Comparison of ENCODE assay signal across 13 cellular contexts in genomic region chr3:132536442-132537153, GRCh38.
DNase-seq lines count a peak whose midpoint lies in the region; ATAC-seq, FAIRE-seq and TF ChIP-seq lines count a peak whose summit lies in the region.
"Had no signal": no experiment of that assay in that cellular context is flagged by ENCODE, and none has a peak within 500 bp of the region (broad histone marks: within the 10 kb centered on the region; RNA-seq: fewer than 3 reads in every experiment).

No MANE protein-coding gene starts in this region.

- RAD21 ChIA-PET in GM12878 (lab: Charles Lee; ENCODE audit: unreplicated experiment): interaction anchor here (1.1 to 4.3 kb wide), 5 partner anchors 87 to 124 kb away, joined by 3 to 53 read pairs (median 5); no protein-coding TSS in a partner anchor

- no peaks in the 10 kb centered on the region for H3K9me3 ChIP-seq in GM12878 (replicated peaks; ENCODE audit: control insufficient read depth, insufficient read depth, low read length)
- H3K9me3 ChIP-seq in CD8-positive, alpha-beta T cell (ENCODE audit: low read length): no peaks in the 10 kb centered on the region
- H3K9me3 ChIP-seq: gastrocnemius medialis, lower lobe of right lung had no signal

- in situ Hi-C loops in GM12878 (cut with MboI): loop anchor here (25.0 kb wide), 1 partner anchor 851 kb away; no protein-coding TSS in a partner anchor

- H3K27ac ChIP-seq in GM12878 (ENCODE audit: control insufficient read depth, insufficient read depth): no peak overlapping the region
- H3K27ac ChIP-seq in CD8-positive, alpha-beta T cell (ENCODE audit: low read depth, low read length): no peak overlapping the region
- H3K27ac ChIP-seq: gastrocnemius medialis, lower lobe of right lung had no signal

- CTCF ChIA-PET in GM12878 (lab: Yijun Ruan, JAX): interaction anchor here (0.6 to 12.1 kb wide), 38 partner anchors 9 to 887 kb away, joined by 3 to 203 read pairs (median 4); no protein-coding TSS in a partner anchor
- CTCF ChIA-PET in CD8-positive, alpha-beta T cell (lab: Charles Lee): interaction anchor here (0.8 to 5.1 kb wide), 23 partner anchors 8 to 141 kb away, joined by 3 to 45 read pairs (median 5); no protein-coding TSS in a partner anchor

- H3K27me3 ChIP-seq in GM12878 (replicated peaks in 1 of 2; ENCODE audit: control insufficient read depth in 2 of 2, insufficient read depth in 2 of 2, low read length in 1 of 2): no peaks in the 10 kb centered on the region
- H3K27me3 ChIP-seq in CD8-positive, alpha-beta T cell (ENCODE audit: insufficient read depth, low read length): no peaks in the 10 kb centered on the region
- H3K27me3 ChIP-seq: gastrocnemius medialis had no signal

- 98% methylated on average over 3 of the region's 3 CpGs for WGBS in GM12878 (ENCODE audit: insufficient coverage, insufficient replicate concordance, low lambda C conversion rate, missing lambda C conversion rate)

- H3K27ac Mint-ChIP-seq in CD8-positive, alpha-beta T cell: no peak overlapping the region
- H3K27ac Mint-ChIP-seq: T-helper 17 cell, type B pancreatic cell had no signal

- H3K36me3 ChIP-seq in GM12878 (ENCODE audit: control insufficient read depth in 2 of 2, insufficient read depth in 2 of 2, low read length in 1 of 2): peaks cover 2 to 18% of the 10 kb centered on the region in 2 experiments
- H3K36me3 ChIP-seq in CD8-positive, alpha-beta T cell (ENCODE audit: insufficient read depth, low read length): peaks cover 31% of the 10 kb centered on the region

- H4K20me1 ChIP-seq in GM12878 (ENCODE audit: control insufficient read depth, insufficient read depth): no peaks in the 10 kb centered on the region

- H3K4me1 Mint-ChIP-seq in CD8-positive, alpha-beta T cell (ENCODE audit: low read depth): no peaks in the 10 kb centered on the region
- H3K4me1 Mint-ChIP-seq: central memory CD8-positive, alpha-beta T cell had no signal

- TF ChIP-seq EP300 in GM12878 (IDR thresholded peaks at IDR 0.05; ENCODE audit: borderline replicate concordance in 1 of 2, control insufficient read depth in 1 of 2, low read depth in 2 of 2, low read length in 2 of 2): no peak

- POLR2A ChIA-PET in GM12878 (lab: Charles Lee): interaction anchor here (0.9 kb wide), 1 partner anchor 105 kb away, joined by 3 read pairs; no protein-coding TSS in a partner anchor
- POLR2A ChIA-PET in CD8-positive, alpha-beta T cell (lab: Charles Lee): no interaction called here

- TF ChIP-seq POLR2A in GM12878 (IDR thresholded peaks at IDR 0.05; ENCODE audit: low read depth, low read length): no peak

- peak; percentile 14 to 26 for DNase-seq in Kasumi-1 (lab: John Stamatoyannopoulos, UW)
- no peak for DNase-seq in GM12878 (ENCODE audit: low read depth, low spot score)
- no peak for DNase-seq in retinal pigment epithelial cell (ENCODE audit: low read depth)
- DNase-seq in stimulated activated CD4-positive, alpha-beta T cell treated with anti-CD3 and anti-CD28 coated beads, Interleukin-4, amount 100 ng/mL, for 1 hour: no peak
- DNase-seq in islet precursor cell: no peak
- DNase-seq in CD8-positive, alpha-beta T cell: no peak
- DNase-seq: lower lobe of right lung had no signal

- SMC1A ChIA-PET in GM12878 (lab: Charles Lee; ENCODE audit: uncharacterized antibody, unreplicated experiment): interaction anchor here (0.6 to 7.1 kb wide), 12 partner anchors 9 to 174 kb away, joined by 3 to 100 read pairs (median 4); no protein-coding TSS in a partner anchor

- no TSS peak for BruUV-seq in GM12878 (replicated peaks; lab: Mats Ljungman, UMichigan)

- no peak overlapping the region for H2AFZ ChIP-seq in GM12878 (ENCODE audit: control insufficient read depth, low read depth, low read length)

- no peak overlapping the region for H3K4me3 Mint-ChIP-seq in CD8-positive, alpha-beta T cell
- H3K4me3 Mint-ChIP-seq: central memory CD8-positive, alpha-beta T cell; T-helper 17 cell; type B pancreatic cell had no signal

- intact Hi-C loops in GM12878 (cut with micrococcal nuclease; ENCODE audit: unreplicated experiment): loop anchor here (1.0 kb wide), 1 partner anchor 106 kb away; no protein-coding TSS in a partner anchor
- intact Hi-C loops in CD8-positive, alpha-beta T cell (cut with DNase I, micrococcal nuclease): loop anchor here (1.0 to 10.0 kb wide), 3 partner anchors 106 to 888 kb away; no protein-coding TSS in a partner anchor

- no peak overlapping the region for H3K9ac ChIP-seq in GM12878 (ENCODE audit: control insufficient read depth, insufficient read depth, low read length)

- TF ChIP-seq CTCF in GM12878 (IDR thresholded peaks at IDR 0.05 in 2 of 3, conservative IDR thresholded peaks at IDR 0.05 in 1 of 3; ENCODE audit: control insufficient read depth in 2 of 3, extremely low read depth in 1 of 3, insufficient read depth in 1 of 3, low read depth in 3 of 3, low read length in 3 of 3): no peak
- peak; percentile 8 for TF ChIP-seq CTCF in retinal pigment epithelial cell (conservative IDR thresholded peaks at IDR 0.05; ENCODE audit: low read depth, low read length)
- TF ChIP-seq CTCF in CD8-positive, alpha-beta T cell (IDR thresholded peaks at IDR 0.05): no peak

- H3K9me3 Mint-ChIP-seq in CD8-positive, alpha-beta T cell: no peaks in the 10 kb centered on the region
- H3K9me3 Mint-ChIP-seq: central memory CD8-positive, alpha-beta T cell; type B pancreatic cell had no signal

- ATAC-seq in GM19035 (IDR thresholded peaks at IDR 0.05; ENCODE audit: unreplicated experiment) (peak; percentile 27), GM12878 (peak; percentile 19; the same call in 1 of the 3 replicates), HG02852 (IDR thresholded peaks at IDR 0.05; ENCODE audit: unreplicated experiment) (no peak)
- ATAC-seq in CD8-positive, alpha-beta T cell: no peak

- no peak for TF ChIP-seq RAD21 in GM12878 (IDR thresholded peaks at IDR 0.05; ENCODE audit: insufficient read depth, low read depth, low read length)

- no peak overlapping the region for H3K4me3 ChIP-seq in GM12878
- no peak overlapping the region for H3K4me3 ChIP-seq in retinal pigment epithelial cell (ENCODE audit: low read length)
- no peak overlapping the region for H3K4me3 ChIP-seq in CD8-positive, alpha-beta T cell (ENCODE audit: low read depth, low read length)
- H3K4me3 ChIP-seq: gastrocnemius medialis, lower lobe of right lung had no signal

- no peaks in the 10 kb centered on the region for H3K79me2 ChIP-seq in GM12878 (ENCODE audit: control insufficient read depth, insufficient read depth, low read length)

- peaks cover 68% of the 10 kb centered on the region for H3K36me3 Mint-ChIP-seq in CD8-positive, alpha-beta T cell

- H3K4me1 ChIP-seq in GM12878 (ENCODE audit: control insufficient read depth, insufficient read depth, low read length): no peaks in the 10 kb centered on the region
- no peaks in the 10 kb centered on the region for H3K4me1 ChIP-seq in CD8-positive, alpha-beta T cell (ENCODE audit: insufficient read depth, low read length)
- H3K4me1 ChIP-seq: gastrocnemius medialis, lower lobe of right lung had no signal

- H3K4me2 ChIP-seq in GM12878 (ENCODE audit: control insufficient read depth, insufficient read depth): no peak overlapping the region

- FAIRE-seq in GM12878 (lab: Jason Lieb, UNC): no peak

- no peaks in the 10 kb centered on the region for H3K27me3 Mint-ChIP-seq in CD8-positive, alpha-beta T cell (ENCODE audit: low read depth)
- H3K27me3 Mint-ChIP-seq: central memory CD8-positive, alpha-beta T cell; T-helper 17 cell; type B pancreatic cell had no signal

TF ChIP-seq in GM12878, 131 proteins besides CTCF, POLR2A, EP300 and RAD21 (continues in another document):
- no peak for TF ChIP-seq RUNX3 (IDR thresholded peaks at IDR 0.05; ENCODE audit: low read length)
- no peak for TF ChIP-seq ZNF274 (IDR thresholded peaks at IDR 0.05; ENCODE audit: insufficient read depth, insufficient read length)
- TF ChIP-seq LARP7 (IDR thresholded peaks at IDR 0.05): no peak
- TF ChIP-seq PKNOX1 (IDR thresholded peaks at IDR 0.05): no peak
- TF ChIP-seq ESRRA (IDR thresholded peaks at IDR 0.05; ENCODE audit: low read length): no peak
- TF ChIP-seq TBL1XR1 (IDR thresholded peaks at IDR 0.05; ENCODE audit: low read depth, low read length): no peak
- no peak for TF ChIP-seq RAD51 (IDR thresholded peaks at IDR 0.05)
- no peak for TF ChIP-seq CEBPZ (IDR thresholded peaks at IDR 0.05; ENCODE audit: low read depth, low read length)
- no peak for TF ChIP-seq IKZF2 (IDR thresholded peaks at IDR 0.05)
- TF ChIP-seq TARDBP (IDR thresholded peaks at IDR 0.05; ENCODE audit: borderline replicate concordance): no peak
- TF ChIP-seq SUPT20H (IDR thresholded peaks at IDR 0.05; ENCODE audit: borderline replicate concordance, control insufficient read depth, low read depth, low read length): no peak

Comparison
In these comparisons a context has a peak if more than half of its experiments do, and no peak if none do; other contexts are left out.
1. ATAC-seq: peak in GM19035 (single experiment) and GM12878 (single experiment); none in HG02852 (single experiment) and CD8-positive, alpha-beta T cell (single experiment).
2. DNase-seq: peak in Kasumi-1 (2 of 2); none in GM12878 (single experiment), retinal pigment epithelial cell (single experiment), stimulated activated CD4-positive, alpha-beta T cell treated with anti-CD3 and anti-CD28 coated beads, Interleukin-4, amount 100 ng/mL, for 1 hour (single experiment), islet precursor cell (single experiment) and CD8-positive, alpha-beta T cell (0 of 7).